ENCODE assay signal across 1 cellular context in genomic region chr5:174752121-174752520, GRCh38.
TF ChIP-seq lines count a peak whose summit lies in the region.

No MANE protein-coding gene starts in this region.

TF ChIP-seq in H1, 55 proteins besides CTCF, POLR2A, EP300 and RAD21:
- TF ChIP-seq, protein P1, sequence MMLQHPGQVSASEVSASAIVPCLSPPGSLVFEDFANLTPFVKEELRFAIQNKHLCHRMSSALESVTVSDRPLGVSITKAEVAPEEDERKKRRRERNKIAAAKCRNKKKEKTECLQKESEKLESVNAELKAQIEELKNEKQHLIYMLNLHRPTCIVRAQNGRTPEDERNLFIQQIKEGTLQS (IDR thresholded peaks at IDR 0.05; ENCODE audit: insufficient read depth, low read depth, low read length) = no peak
- TF ChIP-seq SP4 (IDR thresholded peaks at IDR 0.05; ENCODE audit: low read length) (no peak), SIX5 (IDR thresholded peaks at IDR 0.05; ENCODE audit: low read depth, low read length) (no peak), USF2 (IDR thresholded peaks at IDR 0.05; ENCODE audit: low read length) (no peak), CREB1 (IDR thresholded peaks at IDR 0.05) (no peak), CHD7 (IDR thresholded peaks at IDR 0.05; ENCODE audit: insufficient replicate concordance, low read length) (no peak), CBX8 (IDR thresholded peaks at IDR 0.05; ENCODE audit: borderline replicate concordance, low read depth, low read length) (no peak), CBX5 (IDR thresholded peaks at IDR 0.05; ENCODE audit: low read depth, low read length) (no peak), CHD2 (IDR thresholded peaks at IDR 0.05; ENCODE audit: low read length) (no peak)
